Comparison of ENCODE assay signal across 33 cellular contexts in genomic region chr1:80801691-80802090, GRCh38.
DNase-seq lines count a peak whose midpoint lies in the region; ATAC-seq and TF ChIP-seq lines count a peak whose summit lies in the region.
"Had no signal": no experiment of that assay in that cellular context is flagged by ENCODE, and none has a peak within 500 bp of the region (broad histone marks: within the 10 kb centered on the region; RNA-seq: fewer than 3 reads in every experiment).

No MANE protein-coding gene starts in this region.

- H3K27ac ChIP-seq in IMR-90 (ENCODE audit: insufficient read depth, low read length) (no peak overlapping the region), psoas muscle (no peak overlapping the region)
- H3K27ac ChIP-seq: 22Rv1; A549; BLaER1; BLaER1 treated with 17β-estradiol and CSF1 and Interleukin-3, amounts not matched to agents 10 nM and 100 nM; C4-2B had no signal

- H2BK15ac ChIP-seq in IMR-90 (ENCODE audit: low read depth, low read length), result no peak overlapping the region

- ATAC-seq in IMR-90 (ENCODE audit: low read depth) (no peak; the same call in 1 of the 2 replicates), HG03095 (IDR thresholded peaks at IDR 0.05; ENCODE audit: unreplicated experiment) (no peak), psoas muscle (no peak), HG02840 (IDR thresholded peaks at IDR 0.05; ENCODE audit: low FRiP score, unreplicated experiment) (no peak), GM19023 (IDR thresholded peaks at IDR 0.05; ENCODE audit: unreplicated experiment) (no peak)
- ATAC-seq: A549; CD8-positive, alpha-beta T cell had no signal

- no peak overlapping the region for H2AK9ac ChIP-seq in IMR-90 (replicated peaks; ENCODE audit: low read depth, low read length, poor library complexity)

- H3K18ac ChIP-seq in IMR-90 (ENCODE audit: low read depth, low read length), result no peak overlapping the region

- no peak overlapping the region for H2BK20ac ChIP-seq in IMR-90 (ENCODE audit: low read depth, low read length)

- CTCF ChIA-PET in IMR-90 (lab: Yijun Ruan, JAX), result no interaction called here

- no peak overlapping the region for H2AFZ ChIP-seq in IMR-90 (replicated peaks; ENCODE audit: low read length, poor library complexity)

- H3K36me3 ChIP-seq in IMR-90 (ENCODE audit: control insufficient read depth, insufficient read depth, low read length), result no peaks in the 10 kb centered on the region
- no peaks in the 10 kb centered on the region for H3K36me3 ChIP-seq in adipocyte (ENCODE audit: control insufficient read depth, insufficient read depth, low read length, severe bottlenecking)
- no peaks in the 10 kb centered on the region for H3K36me3 ChIP-seq in psoas muscle (ENCODE audit: insufficient read depth in 1 of 2, low read depth in 1 of 2)
- H3K36me3 ChIP-seq: BE2C; BLaER1; BLaER1 treated with 17β-estradiol and CSF1 and Interleukin-3, amounts not matched to agents 10 nM and 100 nM had no signal

- H3K4me1 ChIP-seq in IMR-90 (ENCODE audit: control insufficient read depth, insufficient read depth, low read length), result no peaks in the 10 kb centered on the region
- H3K4me1 ChIP-seq in adipocyte (ENCODE audit: control insufficient read depth, insufficient read depth, low read length), result no peaks in the 10 kb centered on the region
- H3K4me1 ChIP-seq in psoas muscle, result no peaks in the 10 kb centered on the region
- H3K4me1 ChIP-seq: A549; BE2C; BLaER1; BLaER1 treated with 17β-estradiol and CSF1 and Interleukin-3, amounts not matched to agents 10 nM and 100 nM; Caco-2 had no signal

- H3K9ac ChIP-seq in IMR-90 (ENCODE audit: low read depth, low read length) (no peak overlapping the region), adipocyte (ENCODE audit: low read length) (no peak overlapping the region)
- H3K9ac ChIP-seq: BLaER1; BLaER1 treated with 17β-estradiol and CSF1 and Interleukin-3, amounts not matched to agents 10 nM and 100 nM had no signal

- H2BK5ac ChIP-seq in IMR-90 (ENCODE audit: low read depth, low read length, poor library complexity, severe bottlenecking), result no peak overlapping the region

- TF ChIP-seq RAD21 in IMR-90 (IDR thresholded peaks at IDR 0.05; ENCODE audit: low read length), result no peak

- H3K9me1 ChIP-seq in IMR-90 (ENCODE audit: insufficient read depth, low read length), result no peaks in the 10 kb centered on the region

- TF ChIP-seq POLR2A in IMR-90 (IDR thresholded peaks at IDR 0.05; ENCODE audit: low read depth, low read length), result no peak

- H3K23ac ChIP-seq in IMR-90 (ENCODE audit: low read depth, low read length), result no peak overlapping the region

- no peak for TF ChIP-seq CTCF in IMR-90 (conservative IDR thresholded peaks at IDR 0.05; ENCODE audit: low read depth, low read length)
- TF ChIP-seq CTCF in psoas muscle (IDR thresholded peaks at IDR 0.05), result no peak

- no peak overlapping the region for H3K4me2 ChIP-seq in IMR-90 (ENCODE audit: low read depth, low read length)
- H3K4me2 ChIP-seq: A549; BLaER1; BLaER1 treated with 17β-estradiol and CSF1 and Interleukin-3, amounts not matched to agents 10 nM and 100 nM had no signal

- H3K56ac ChIP-seq in IMR-90 (ENCODE audit: extremely low read depth, insufficient read depth, low read length), result no peak overlapping the region

- no peak overlapping the region for H2BK120ac ChIP-seq in IMR-90 (ENCODE audit: low read depth, low read length)

- DNase-seq in ELR (ENCODE audit: low read depth) (peak; percentile 26), IMR-90 (no peak), adipocyte (ENCODE audit: low read depth) (peak; percentile 53), dedifferentiated amniotic fluid mesenchymal stem cell (ENCODE audit: extremely low spot score) (peak; percentile 19), psoas muscle (no peak)
- DNase-seq: 8988T; ACHN; AML-193; BE2C; C1 segment of cervical spinal cord; Caco-2; Calu3; CD4-positive, alpha-beta memory T cell; CD4-positive, alpha-beta T cell; CD4-positive, CD25-positive, alpha-beta regulatory T cell; CD8-positive, alpha-beta memory T cell; CD8-positive, alpha-beta T cell; COR-L47; DMS 273 treated with DMSO at 0.1 percent for 48 hours; DMS153; DMS53; DMS79; DMS79 treated with DMSO at 0.1 percent for 48 hours; DND-41; EL had no signal

- no TSS peak for BruUV-seq in IMR-90 (replicated peaks; lab: Mats Ljungman, UMichigan)

- no peak overlapping the region for H3K14ac ChIP-seq in IMR-90 (replicated peaks; ENCODE audit: low read depth, low read length)

- H3K27me3 ChIP-seq in IMR-90 (ENCODE audit: control insufficient read depth, insufficient read depth, low read length) (no peaks in the 10 kb centered on the region), adipocyte (replicated peaks; ENCODE audit: control insufficient read depth, insufficient read depth, low read length) (no peaks in the 10 kb centered on the region), psoas muscle (ENCODE audit: insufficient read depth in 3 of 3, low read length in 2 of 3) (no peaks in the 10 kb centered on the region)
- H3K27me3 ChIP-seq: BE2C; BLaER1; BLaER1 treated with 17β-estradiol and CSF1 and Interleukin-3, amounts not matched to agents 10 nM and 100 nM had no signal

- no peak overlapping the region for H4K8ac ChIP-seq in IMR-90 (ENCODE audit: low read depth in 2 of 2, low read length in 2 of 2)

- H3K4me3 ChIP-seq in IMR-90 (ENCODE audit: insufficient read depth, low read depth, low read length) (no peak overlapping the region), adipocyte (ENCODE audit: low read length) (no peak overlapping the region), psoas muscle (no peak overlapping the region)
- H3K4me3 ChIP-seq: A549; BLaER1; BLaER1 treated with 17β-estradiol and CSF1 and Interleukin-3, amounts not matched to agents 10 nM and 100 nM had no signal

- intact Hi-C loops in IMR-90 (cut with micrococcal nuclease) (no loop called here), psoas muscle (cut with DNase I) (no loop called here)

- in situ Hi-C loops in IMR-90 (cut with MboI; ENCODE audit: low sequenced_read_pairs), result no loop called here

- no peak overlapping the region for H3K4ac ChIP-seq in IMR-90 (ENCODE audit: low read depth, low read length)

- dilution Hi-C loops in IMR-90 (cut with HindIII; ENCODE audit: low sequenced_read_pairs, unreplicated experiment), result no loop called here

- H4K5ac ChIP-seq in IMR-90 (ENCODE audit: low read depth, low read length), result no peak overlapping the region

- H3K79me1 ChIP-seq in IMR-90 (ENCODE audit: low read depth in 1 of 2, low read length in 2 of 2), result no peaks in the 10 kb centered on the region

- H3K9me3 ChIP-seq in IMR-90 (ENCODE audit: control insufficient read depth, insufficient read depth, low read length) (no peaks in the 10 kb centered on the region; the same call in 1 of the 2 replicates), adipocyte (ENCODE audit: control insufficient read depth, low read length) (peaks cover 6% of the 10 kb centered on the region), psoas muscle (no peaks in the 10 kb centered on the region)
- H3K9me3 ChIP-seq: A549; BE2C; BLaER1; BLaER1 treated with 17β-estradiol and CSF1 and Interleukin-3, amounts not matched to agents 10 nM and 100 nM; Caco-2 had no signal

- no peak overlapping the region for H4K91ac ChIP-seq in IMR-90 (ENCODE audit: insufficient read depth, low read depth, low read length)

- H4K20me1 ChIP-seq in IMR-90 (ENCODE audit: insufficient read depth, low read length), result no peaks in the 10 kb centered on the region
- H4K20me1 ChIP-seq: BLaER1; BLaER1 treated with 17β-estradiol and CSF1 and Interleukin-3, amounts not matched to agents 10 nM and 100 nM had no signal

- no peak overlapping the region for H2AK5ac ChIP-seq in IMR-90 (ENCODE audit: low read depth, low read length)

- POLR2A ChIA-PET in IMR-90 (lab: Charles Lee; ENCODE audit: unreplicated experiment), result no interaction called here

TF ChIP-seq in IMR-90, 13 proteins besides CTCF, POLR2A, EP300 and RAD21:
- TF ChIP-seq MAFK (IDR thresholded peaks at IDR 0.05; ENCODE audit: low read depth, low read length) (no peak), CEBPB (IDR thresholded peaks at IDR 0.05; ENCODE audit: low read depth, low read length) (peak; percentile 51; the same call in 1 of the 2 replicates)

Comparison
In these comparisons a context has a peak if more than half of its experiments do, and no peak if none do; other contexts are left out.
1. DNase-seq: peak in ELR (single experiment), adipocyte (single experiment) and dedifferentiated amniotic fluid mesenchymal stem cell (single experiment); none in IMR-90 (single experiment) and psoas muscle (0 of 2).